ENCODE assay signal across 8 cellular contexts in genomic region chr17:75855310-75856061, GRCh38. TPM values are rescaled to one million over a fixed set of nuclear protein-coding genes. Genes with fewer than 3 reads are reported as not detected.
DNase-seq lines count a peak whose midpoint lies in the region; ATAC-seq and TF ChIP-seq lines count a peak whose summit lies in the region.

WBP2 (minus strand) TSS chr17:75855335; CDS start chr17:75855297, 38 bp downstream.

- H3K36me3 Mint-ChIP-seq in CD14-positive monocyte, result peaks cover 14 to 21% of the 10 kb centered on the region in 2 donors
- peaks cover 9% of the 10 kb centered on the region for H3K36me3 Mint-ChIP-seq in activated CD4-positive, alpha-beta T cell treated with anti-CD3 and anti-CD28 coated beads, Interleukin-2, amount 10 ng/mL, durations not matched to agents 7 days and 5 days (ENCODE audit: low read depth)

- ATAC-seq in GM19351 (IDR thresholded peaks at IDR 0.05; ENCODE audit: unreplicated experiment) (peak; percentile 81), HG03521 (IDR thresholded peaks at IDR 0.05; ENCODE audit: unreplicated experiment) (peak; percentile 86)

- TF ChIP-seq CTCF in CD14-positive monocyte (IDR thresholded peaks at IDR 0.05) (peak; percentile 34), coronary artery (IDR thresholded peaks at IDR 0.05) (peak; percentile 29)

- CTCF ChIA-PET in activated CD4-positive, alpha-beta T cell treated with anti-CD3 and anti-CD28 coated beads, Interleukin-2, amount 10 ng/mL, durations not matched to agents 7 days and 5 days (lab: Charles Lee), result interaction anchor here (0.6 to 2.9 kb wide), 18 partner anchors 9 to 267 kb away, joined by 3 to 30 read pairs (median 5); partner anchors contain the start of genes GALK1, TRIM47 and UNC13D

- intact Hi-C loops in CD14-positive monocyte (cut with micrococcal nuclease), result loop anchor here in 1 of 2 donors (5.0 kb wide), 2 partner anchors 42 to 78 kb away; partner anchors contain the start of gene TRIM65

- no peak within 1 kb of the TSS for H3K4me3 Mint-ChIP-seq in CD14-positive monocyte
- no peak within 1 kb of the TSS for H3K4me3 Mint-ChIP-seq in activated CD4-positive, alpha-beta T cell treated with anti-CD3 and anti-CD28 coated beads, Interleukin-2, amount 10 ng/mL, durations not matched to agents 7 days and 5 days

- H3K4me1 Mint-ChIP-seq in CD14-positive monocyte, result peaks cover 41% of the 10 kb centered on the region
- peaks cover 36% of the 10 kb centered on the region for H3K4me1 Mint-ChIP-seq in activated CD4-positive, alpha-beta T cell treated with anti-CD3 and anti-CD28 coated beads, Interleukin-2, amount 10 ng/mL, durations not matched to agents 7 days and 5 days

- peak within 1 kb of the TSS in 6 of 7 donors; percentile 83 to 96 (median 94) for H3K27ac Mint-ChIP-seq in CD14-positive monocyte
- H3K27ac Mint-ChIP-seq in activated CD4-positive, alpha-beta T cell treated with anti-CD3 and anti-CD28 coated beads, Interleukin-2, amount 10 ng/mL, durations not matched to agents 7 days and 5 days, result peak within 1 kb of the TSS; percentile 93

- peak; percentile 99 for DNase-seq in CD14-positive monocyte (ENCODE audit: low spot score)
- peak; percentile 100 for DNase-seq in NCI-H69 (lab: John Stamatoyannopoulos, UW)
- peak; percentile 99 for DNase-seq in activated CD4-positive, alpha-beta T cell treated with anti-CD3 and anti-CD28 coated beads, Interleukin-2, amount 10 ng/mL, durations not matched to agents 7 days and 5 days
- peak; percentile 100 for DNase-seq in coronary artery (ENCODE audit: low spot score)
- peak; percentile 100 for DNase-seq in left kidney (ENCODE audit: low read depth, low spot score)
- peak; percentile 96 to 98 for DNase-seq in stimulated activated CD4-positive, alpha-beta T cell treated with anti-CD3 and anti-CD28 coated beads, Interleukin-2, amount 100 ng/mL, for 24 hours

- peaks cover 0 to 4% (median 0%) of the 10 kb centered on the region in 3 donors for H3K27me3 Mint-ChIP-seq in CD14-positive monocyte (ENCODE audit: low read depth in 3 of 3)
- no peaks in the 10 kb centered on the region for H3K27me3 Mint-ChIP-seq in activated CD4-positive, alpha-beta T cell treated with anti-CD3 and anti-CD28 coated beads, Interleukin-2, amount 10 ng/mL, durations not matched to agents 7 days and 5 days

- peak within 1 kb of the TSS; percentile 94 to 100 for H3K27ac ChIP-seq in coronary artery

- peak within 1 kb of the TSS; percentile 90 for H3K4me3 ChIP-seq in coronary artery

- POLR2A ChIA-PET in activated CD4-positive, alpha-beta T cell treated with anti-CD3 and anti-CD28 coated beads, Interleukin-2, amount 10 ng/mL, durations not matched to agents 7 days and 5 days (lab: Charles Lee), result interaction anchor here (0.9 to 1.5 kb wide), 7 partner anchors 9 to 90 kb away, joined by 3 to 7 read pairs (median 5); partner anchors contain the start of gene GALK1

- H3K9me3 Mint-ChIP-seq in CD14-positive monocyte, result peaks cover 0 to 2% (median 0%) of the 10 kb centered on the region in 7 donors
- H3K9me3 Mint-ChIP-seq in activated CD4-positive, alpha-beta T cell treated with anti-CD3 and anti-CD28 coated beads, Interleukin-2, amount 10 ng/mL, durations not matched to agents 7 days and 5 days, result no peaks in the 10 kb centered on the region

RNA-seq across cellular contexts. Expression of gene WBP2, which starts in this region (rescaled TPM):
- 10 to 100 TPM; 62.4 to 93.3 TPM for polyA plus RNA-seq in CD14-positive monocyte
- total RNA-seq in activated CD4-positive, alpha-beta T cell treated with anti-CD3 and anti-CD28 coated beads, Interleukin-2, amount 10 ng/mL, durations not matched to agents 7 days and 5 days, result 10 to 100 TPM; 76.8 to 83.5 TPM

Comparison
In these comparisons a context has a peak if more than half of its experiments do, and no peak if none do; other contexts are left out.
1. Peak in every context shown above with its lines: DNase-seq, ATAC-seq, H3K4me3 ChIP-seq and H3K27ac ChIP-seq.